ENCODE assay signal across 8 cellular contexts in the genomic region with DNA sequence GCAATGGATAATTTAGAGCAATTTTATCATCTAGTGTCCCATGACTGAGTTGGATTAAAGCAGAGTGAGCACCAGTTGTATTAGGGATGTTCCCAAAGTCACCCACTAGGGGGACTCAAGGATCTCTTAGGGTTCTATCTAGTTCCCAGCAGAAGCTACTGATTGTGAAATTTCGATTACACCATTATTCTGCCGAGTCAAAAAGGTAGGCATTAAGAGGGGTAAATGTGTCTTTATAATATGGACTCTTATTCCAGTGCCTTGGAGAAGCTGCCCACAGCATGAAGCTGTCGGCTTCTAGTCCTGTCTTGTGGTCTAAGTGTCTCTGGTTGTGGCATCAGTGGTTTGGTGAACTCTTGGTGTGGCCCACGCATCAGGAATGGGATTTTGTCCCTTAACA. TPM values are rescaled to one million over a fixed set of nuclear protein-coding genes. Genes with fewer than 3 reads are reported as not detected.
A peak's percentile ranks its signal among the peaks of the same experiment; 100 is the strongest.
DNase-seq lines count a peak whose midpoint lies in the region; ATAC-seq, FAIRE-seq and TF ChIP-seq lines count a peak whose summit lies in the region.

No MANE protein-coding gene starts in this region.

- intact Hi-C loops in left lung (cut with DNase I), result loop anchor here in 1 of 2 donors (2.0 kb wide), 1 partner anchor 97 kb away; no protein-coding TSS in a partner anchor

- TF ChIP-seq POLR2A in tibial nerve (IDR thresholded peaks at IDR 0.05), result no peak

- H3K27me3 ChIP-seq in BJ (ENCODE audit: control insufficient read depth, insufficient read depth, low read length), result no peaks in the 10 kb centered on the region
- H3K27me3 ChIP-seq in left lung, result no peaks in the 10 kb centered on the region
- H3K27me3 ChIP-seq in tibial nerve, result no peaks in the 10 kb centered on the region

- ATAC-seq in left lung, result peak; percentile 98
- ATAC-seq in HG03378 (IDR thresholded peaks at IDR 0.05; ENCODE audit: unreplicated experiment), result no peak

- H3K36me3 ChIP-seq in BJ (ENCODE audit: control insufficient read depth, insufficient read depth, low read length), result peaks cover 2% of the 10 kb centered on the region; the same call in 1 of the 2 replicates
- no peaks in the 10 kb centered on the region for H3K36me3 ChIP-seq in left lung
- peaks cover 0 to 14% (median 0%) of the 10 kb centered on the region in 3 donors for H3K36me3 ChIP-seq in tibial nerve

- CTCF ChIA-PET in BJ (lab: Yijun Ruan, JAX), result interaction anchor here (0.7 to 7.8 kb wide), 30 partner anchors 9 to 239 kb away, joined by 3 to 154 read pairs (median 4); a partner anchor contains a TSS

- peak; percentile 90 for TF ChIP-seq RAD21 in Ishikawa (IDR thresholded peaks at IDR 0.05; ENCODE audit: low read depth)

- H3K9me3 ChIP-seq in left lung, result no peaks in the 10 kb centered on the region
- no peaks in the 10 kb centered on the region for H3K9me3 ChIP-seq in tibial nerve

- TF ChIP-seq CTCF in BJ (IDR thresholded peaks at IDR 0.05; ENCODE audit: insufficient read depth, low read depth, low read length), result peak; percentile 86
- TF ChIP-seq CTCF in GM12865 (IDR thresholded peaks at IDR 0.05; ENCODE audit: insufficient read depth, low read depth, low read length, missing control alignments), result peak; percentile 87
- peak; percentile 86 to 91 for TF ChIP-seq CTCF in left lung (IDR thresholded peaks at IDR 0.05)
- TF ChIP-seq CTCF in tibial nerve (IDR thresholded peaks at IDR 0.05), result peak; percentile 78 to 87 (median 80)

- DNase-seq in BJ (ENCODE audit: low read depth), result peak; percentile 35
- DNase-seq in GM12865 (ENCODE audit: low read depth), result peak; percentile 79
- peak; percentile 73 for DNase-seq in RPMI8226
- no peak for DNase-seq in left lung
- peak in 1 of 2 donors; percentile 88 for DNase-seq in tibial nerve (ENCODE audit: low spot score in 2 of 2)

- H3K4me3 ChIP-seq in BJ (ENCODE audit: low read depth, low read length) (no peak overlapping the region), GM12865 (ENCODE audit: low read depth, low read length) (no peak overlapping the region), left lung (no peak overlapping the region), tibial nerve (no peak overlapping the region)

- 48 to 49% methylated on average over 4 of the region's 4 CpGs for WGBS in tibial nerve, 2 donors

- peak; percentile 53 for FAIRE-seq in colon (lab: Jason Lieb, UNC)

- H3K27ac ChIP-seq in left lung (no peak overlapping the region), tibial nerve (peak overlapping the region in 1 of 4 donors; percentile 50)

- H3K4me1 ChIP-seq in left lung, result peaks cover 0 to 16% of the 10 kb centered on the region in 2 donors
- H3K4me1 ChIP-seq in tibial nerve, result peaks cover 0 to 30% (median 9%) of the 10 kb centered on the region in 4 donors

- POLR2A ChIA-PET in BJ (lab: Charles Lee), result no interaction called here

- TF ChIP-seq EP300 in Ishikawa (IDR thresholded peaks at IDR 0.05; ENCODE audit: borderline replicate concordance), result no peak
- peak in 1 of 2 donors; percentile 19 for TF ChIP-seq EP300 in tibial nerve (IDR thresholded peaks at IDR 0.05)

TF ChIP-seq in Ishikawa, 13 proteins besides CTCF, POLR2A, EP300 and RAD21:
- TF ChIP-seq, protein P1, sequence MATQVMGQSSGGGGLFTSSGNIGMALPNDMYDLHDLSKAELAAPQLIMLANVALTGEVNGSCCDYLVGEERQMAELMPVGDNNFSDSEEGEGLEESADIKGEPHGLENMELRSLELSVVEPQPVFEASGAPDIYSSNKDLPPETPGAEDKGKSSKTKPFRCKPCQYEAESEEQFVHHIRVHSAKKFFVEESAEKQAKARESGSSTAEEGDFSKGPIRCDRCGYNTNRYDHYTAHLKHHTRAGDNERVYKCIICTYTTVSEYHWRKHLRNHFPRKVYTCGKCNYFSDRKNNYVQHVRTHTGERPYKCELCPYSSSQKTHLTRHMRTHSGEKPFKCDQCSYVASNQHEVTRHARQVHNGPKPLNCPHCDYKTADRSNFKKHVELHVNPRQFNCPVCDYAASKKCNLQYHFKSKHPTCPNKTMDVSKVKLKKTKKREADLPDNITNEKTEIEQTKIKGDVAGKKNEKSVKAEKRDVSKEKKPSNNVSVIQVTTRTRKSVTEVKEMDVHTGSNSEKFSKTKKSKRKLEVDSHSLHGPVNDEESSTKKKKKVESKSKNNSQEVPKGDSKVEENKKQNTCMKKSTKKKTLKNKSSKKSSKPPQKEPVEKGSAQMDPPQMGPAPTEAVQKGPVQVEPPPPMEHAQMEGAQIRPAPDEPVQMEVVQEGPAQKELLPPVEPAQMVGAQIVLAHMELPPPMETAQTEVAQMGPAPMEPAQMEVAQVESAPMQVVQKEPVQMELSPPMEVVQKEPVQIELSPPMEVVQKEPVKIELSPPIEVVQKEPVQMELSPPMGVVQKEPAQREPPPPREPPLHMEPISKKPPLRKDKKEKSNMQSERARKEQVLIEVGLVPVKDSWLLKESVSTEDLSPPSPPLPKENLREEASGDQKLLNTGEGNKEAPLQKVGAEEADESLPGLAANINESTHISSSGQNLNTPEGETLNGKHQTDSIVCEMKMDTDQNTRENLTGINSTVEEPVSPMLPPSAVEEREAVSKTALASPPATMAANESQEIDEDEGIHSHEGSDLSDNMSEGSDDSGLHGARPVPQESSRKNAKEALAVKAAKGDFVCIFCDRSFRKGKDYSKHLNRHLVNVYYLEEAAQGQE (IDR thresholded peaks at IDR 0.05; ENCODE audit: low read depth), result no peak
- TF ChIP-seq CEBPB (IDR thresholded peaks at IDR 0.05), result peak; percentile 91

RNA-seq across cellular contexts. Expression of a gene that starts 53.3 kb away (rescaled TPM):
- 5.5 and 16.3 TPM in 2 replicates for polyA plus RNA-seq in BJ (2011; rRNA removed)
- 12.3 and 20.7 TPM in 2 replicates for polyA minus RNA-seq in BJ (2011; rRNA and poly(A)+ RNA removed)
- 10 to 100 TPM; 28.2 to 30.4 TPM for total RNA-seq in left lung
- 10 to 100 TPM; 22.2 to 33.3 (median 28.5) TPM for total RNA-seq in tibial nerve

Comparison
In these comparisons a context has a peak if more than half of its experiments do, and no peak if none do; other contexts are left out.
1. DNase-seq: peak in BJ (single experiment), GM12865 (single experiment) and RPMI8226 (single experiment); none in left lung (0 of 2).
2. Peak in every context shown above with its lines, with median percentiles within 50 percentile points of each other: CTCF ChIP-seq.